ENCODE assay signal across 8 cellular contexts in genomic region chr7:43648725-43649406, GRCh38.
DNase-seq lines count a peak whose midpoint lies in the region; FAIRE-seq and TF ChIP-seq lines count a peak whose summit lies in the region.

No MANE protein-coding gene starts in this region.

- no peaks in the 10 kb centered on the region for H3K27me3 ChIP-seq in GM23248 (replicated peaks; ENCODE audit: insufficient read depth)
- H3K27me3 ChIP-seq in MG63, result no peaks in the 10 kb centered on the region
- H3K27me3 ChIP-seq in skeletal muscle tissue (ENCODE audit: control insufficient read depth in 3 of 3, insufficient read depth in 3 of 3, low read length in 3 of 3), result no peaks in the 10 kb centered on the region

- H3K9ac ChIP-seq in GM23248 (peak overlapping the region; percentile 84), skeletal muscle tissue (ENCODE audit: low read depth in 1 of 3, low read length in 3 of 3) (no peak overlapping the region)

- H3K27ac ChIP-seq in GM23248 (peak overlapping the region; percentile 99), skeletal muscle tissue (ENCODE audit: low read depth, low read length) (peak overlapping the region; percentile 76)

- WGBS in GM23248 (ENCODE audit: low coverage in 1 of 2, low lambda C conversion rate in 2 of 2, missing lambda C conversion rate in 2 of 2), 2 experiments, result 8% methylated on average over 7 of the region's 7 CpGs

- H2AFZ ChIP-seq in GM23248, result no peak overlapping the region

- H3F3A ChIP-seq in GM23248 (ENCODE audit: insufficient read depth), result peaks cover 67% of the 10 kb centered on the region

- no peak for TF ChIP-seq CTCF in foreskin fibroblast (IDR thresholded peaks at IDR 0.05; ENCODE audit: low read depth, low read length)

- no peaks in the 10 kb centered on the region for H3K36me3 ChIP-seq in GM23248 (ENCODE audit: low read depth)
- H3K36me3 ChIP-seq in MG63, result peaks cover 35% of the 10 kb centered on the region
- H3K36me3 ChIP-seq in skeletal muscle tissue (ENCODE audit: control insufficient read depth in 3 of 3, insufficient read depth in 3 of 3, low read length in 3 of 3), result peaks cover 7 to 13% (median 8%) of the 10 kb centered on the region in 3 donors

- DNase-seq in GM12891 (ENCODE audit: insufficient read length, low spot score) (no peak), GM23248 (peak; percentile 73), MG63 (peak; percentile 17), foreskin fibroblast (peak; percentile 70 to 71), NCI-H1417 treated with DMSO at 0.1 percent for 48 hours (lab: John Stamatoyannopoulos, UW) (no peak), NCI-H146 treated with DMSO at 0.1 percent for 48 hours (lab: John Stamatoyannopoulos, UW; ENCODE audit: unreplicated experiment) (no peak)
- peak; percentile 64 for DNase-seq in activated T-cell treated with anti-CD3 and anti-CD28 coated beads, Interleukin-2, amount 50 U/mL, for 1 hour

- peak overlapping the region; percentile 33 for H3K4me3 ChIP-seq in GM23248
- H3K4me3 ChIP-seq in MG63, result no peak overlapping the region
- no peak overlapping the region for H3K4me3 ChIP-seq in foreskin fibroblast (ENCODE audit: low read depth in 1 of 2, low read length in 2 of 2)
- no peak overlapping the region for H3K4me3 ChIP-seq in skeletal muscle tissue (ENCODE audit: low read length in 3 of 3)

- H3K4me1 ChIP-seq in GM23248 (ENCODE audit: insufficient read depth) (peaks cover 58% of the 10 kb centered on the region), skeletal muscle tissue (ENCODE audit: control insufficient read depth in 3 of 3, insufficient read depth in 3 of 3, low read length in 3 of 3) (peaks cover 53 to 64% (median 61%) of the 10 kb centered on the region in 3 donors)

- peak overlapping the region; percentile 75 for H3K4me2 ChIP-seq in GM23248 (ENCODE audit: unreplicated experiment)

- in situ Hi-C loops in GM23248 (cut with MboI), result no loop called here

- H4K20me1 ChIP-seq in GM23248 (ENCODE audit: insufficient read depth), result no peaks in the 10 kb centered on the region

- H3K9me3 ChIP-seq in GM23248 (ENCODE audit: low read depth) (no peaks in the 10 kb centered on the region), MG63 (no peaks in the 10 kb centered on the region), skeletal muscle tissue (ENCODE audit: control insufficient read depth in 3 of 3, low read length in 3 of 3) (no peaks in the 10 kb centered on the region)

- peaks cover 29% of the 10 kb centered on the region for H3K79me2 ChIP-seq in GM23248 (ENCODE audit: insufficient read depth)

- peak; percentile 51 for FAIRE-seq in GM12891 (lab: Jason Lieb, UNC)

- no peaks in the 10 kb centered on the region for H3K9me2 ChIP-seq in GM23248 (ENCODE audit: insufficient read depth)

- no peak for TF ChIP-seq POLR2A in GM12891 (IDR thresholded peaks at IDR 0.05; ENCODE audit: low read depth, low read length)

TF ChIP-seq in GM12891, 5 proteins besides CTCF, POLR2A, EP300 and RAD21:
- no peak for TF ChIP-seq TAF1 (IDR thresholded peaks at IDR 0.05; ENCODE audit: low read depth, low read length)
- TF ChIP-seq POU2F2 (IDR thresholded peaks at IDR 0.05; ENCODE audit: low read depth, low read length), result peak; percentile 89
- no peak for TF ChIP-seq POLR2AphosphoS5 (IDR thresholded peaks at IDR 0.05; ENCODE audit: low read depth, low read length)
- no peak for TF ChIP-seq SPI1 (IDR thresholded peaks at IDR 0.05; ENCODE audit: low read depth, low read length)
- TF ChIP-seq PAX5 (IDR thresholded peaks at IDR 0.05; ENCODE audit: insufficient read depth, low read length, severe bottlenecking), result peak; percentile 23

Comparison
In these comparisons a context has a peak if more than half of its experiments do, and no peak if none do; other contexts are left out.
1. DNase-seq: peak in GM23248 (single experiment), MG63 (single experiment), activated T-cell treated with anti-CD3 and anti-CD28 coated beads, Interleukin-2, amount 50 U/mL, for 1 hour (single experiment) and foreskin fibroblast (2 of 2); none in GM12891 (single experiment), NCI-H1417 treated with DMSO at 0.1 percent for 48 hours (single experiment) and NCI-H146 treated with DMSO at 0.1 percent for 48 hours (single experiment).